In the genomic region with DNA sequence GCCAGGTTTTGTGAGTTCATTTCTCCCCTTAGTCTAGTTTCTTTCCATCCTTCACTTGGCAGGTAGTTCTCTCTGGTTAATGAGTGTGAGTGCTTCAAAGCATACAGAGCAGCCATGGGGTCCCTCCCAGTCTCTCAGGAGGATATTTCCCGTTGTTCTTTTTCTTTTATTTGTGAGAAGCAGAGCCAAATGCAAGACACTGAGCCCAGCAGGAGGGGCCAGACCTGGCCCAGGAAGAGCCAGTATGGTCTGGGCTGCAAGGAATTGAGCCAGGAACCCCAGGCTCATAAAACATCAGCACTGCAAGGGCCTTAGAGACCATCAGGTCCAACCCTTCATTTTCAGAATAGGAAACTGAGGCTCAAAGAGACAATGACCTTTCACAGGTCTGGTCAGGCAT, we compare ENCODE assay signal across 1 cellular context.
TF ChIP-seq lines count a peak whose summit lies in the region.

No MANE protein-coding gene starts in this region.

TF ChIP-seq in GM23338, 12 proteins besides CTCF, POLR2A, EP300 and RAD21 (continued from another document):
- TF ChIP-seq, protein P1, sequence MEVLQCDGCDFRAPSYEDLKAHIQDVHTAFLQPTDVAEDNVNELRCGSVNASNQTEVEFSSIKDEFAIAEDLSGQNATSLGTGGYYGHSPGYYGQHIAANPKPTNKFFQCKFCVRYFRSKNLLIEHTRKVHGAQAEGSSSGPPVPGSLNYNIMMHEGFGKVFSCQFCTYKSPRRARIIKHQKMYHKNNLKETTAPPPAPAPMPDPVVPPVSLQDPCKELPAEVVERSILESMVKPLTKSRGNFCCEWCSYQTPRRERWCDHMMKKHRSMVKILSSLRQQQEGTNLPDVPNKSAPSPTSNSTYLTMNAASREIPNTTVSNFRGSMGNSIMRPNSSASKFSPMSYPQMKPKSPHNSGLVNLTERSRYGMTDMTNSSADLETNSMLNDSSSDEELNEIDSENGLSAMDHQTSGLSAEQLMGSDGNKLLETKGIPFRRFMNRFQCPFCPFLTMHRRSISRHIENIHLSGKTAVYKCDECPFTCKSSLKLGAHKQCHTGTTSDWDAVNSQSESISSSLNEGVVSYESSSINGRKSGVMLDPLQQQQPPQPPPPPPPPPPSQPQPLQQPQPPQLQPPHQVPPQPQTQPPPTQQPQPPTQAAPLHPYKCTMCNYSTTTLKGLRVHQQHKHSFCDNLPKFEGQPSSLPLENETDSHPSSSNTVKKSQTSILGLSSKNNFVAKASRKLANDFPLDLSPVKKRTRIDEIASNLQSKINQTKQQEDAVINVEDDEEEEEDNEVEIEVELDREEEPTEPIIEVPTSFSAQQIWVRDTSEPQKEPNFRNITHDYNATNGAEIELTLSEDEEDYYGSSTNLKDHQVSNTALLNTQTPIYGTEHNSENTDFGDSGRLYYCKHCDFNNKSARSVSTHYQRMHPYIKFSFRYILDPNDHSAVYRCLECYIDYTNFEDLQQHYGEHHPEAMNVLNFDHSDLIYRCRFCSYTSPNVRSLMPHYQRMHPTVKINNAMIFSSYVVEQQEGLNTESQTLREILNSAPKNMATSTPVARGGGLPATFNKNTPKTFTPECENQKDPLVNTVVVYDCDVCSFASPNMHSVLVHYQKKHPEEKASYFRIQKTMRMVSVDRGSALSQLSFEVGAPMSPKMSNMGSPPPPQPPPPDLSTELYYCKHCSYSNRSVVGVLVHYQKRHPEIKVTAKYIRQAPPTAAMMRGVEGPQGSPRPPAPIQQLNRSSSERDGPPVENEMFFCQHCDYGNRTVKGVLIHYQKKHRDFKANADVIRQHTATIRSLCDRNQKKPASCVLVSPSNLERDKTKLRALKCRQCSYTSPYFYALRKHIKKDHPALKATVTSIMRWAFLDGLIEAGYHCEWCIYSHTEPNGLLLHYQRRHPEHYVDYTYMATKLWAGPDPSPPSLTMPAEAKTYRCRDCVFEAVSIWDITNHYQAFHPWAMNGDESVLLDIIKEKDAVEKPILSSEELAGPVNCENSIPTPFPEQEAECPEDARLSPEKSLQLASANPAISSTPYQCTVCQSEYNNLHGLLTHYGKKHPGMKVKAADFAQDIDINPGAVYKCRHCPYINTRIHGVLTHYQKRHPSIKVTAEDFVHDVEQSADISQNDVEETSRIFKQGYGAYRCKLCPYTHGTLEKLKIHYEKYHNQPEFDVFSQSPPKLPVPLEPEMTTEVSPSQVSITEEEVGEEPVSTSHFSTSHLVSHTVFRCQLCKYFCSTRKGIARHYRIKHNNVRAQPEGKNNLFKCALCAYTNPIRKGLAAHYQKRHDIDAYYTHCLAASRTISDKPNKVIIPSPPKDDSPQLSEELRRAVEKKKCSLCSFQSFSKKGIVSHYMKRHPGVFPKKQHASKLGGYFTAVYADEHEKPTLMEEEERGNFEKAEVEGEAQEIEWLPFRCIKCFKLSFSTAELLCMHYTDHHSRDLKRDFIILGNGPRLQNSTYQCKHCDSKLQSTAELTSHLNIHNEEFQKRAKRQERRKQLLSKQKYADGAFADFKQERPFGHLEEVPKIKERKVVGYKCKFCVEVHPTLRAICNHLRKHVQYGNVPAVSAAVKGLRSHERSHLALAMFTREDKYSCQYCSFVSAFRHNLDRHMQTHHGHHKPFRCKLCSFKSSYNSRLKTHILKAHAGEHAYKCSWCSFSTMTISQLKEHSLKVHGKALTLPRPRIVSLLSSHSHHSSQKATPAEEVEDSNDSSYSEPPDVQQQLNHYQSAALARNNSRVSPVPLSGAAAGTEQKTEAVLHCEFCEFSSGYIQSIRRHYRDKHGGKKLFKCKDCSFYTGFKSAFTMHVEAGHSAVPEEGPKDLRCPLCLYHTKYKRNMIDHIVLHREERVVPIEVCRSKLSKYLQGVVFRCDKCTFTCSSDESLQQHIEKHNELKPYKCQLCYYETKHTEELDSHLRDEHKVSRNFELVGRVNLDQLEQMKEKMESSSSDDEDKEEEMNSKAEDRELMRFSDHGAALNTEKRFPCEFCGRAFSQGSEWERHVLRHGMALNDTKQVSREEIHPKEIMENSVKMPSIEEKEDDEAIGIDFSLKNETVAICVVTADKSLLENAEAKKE (CRISPR knock-in tag; IDR thresholded peaks at IDR 0.05): no peak
- TF ChIP-seq, protein P2, sequence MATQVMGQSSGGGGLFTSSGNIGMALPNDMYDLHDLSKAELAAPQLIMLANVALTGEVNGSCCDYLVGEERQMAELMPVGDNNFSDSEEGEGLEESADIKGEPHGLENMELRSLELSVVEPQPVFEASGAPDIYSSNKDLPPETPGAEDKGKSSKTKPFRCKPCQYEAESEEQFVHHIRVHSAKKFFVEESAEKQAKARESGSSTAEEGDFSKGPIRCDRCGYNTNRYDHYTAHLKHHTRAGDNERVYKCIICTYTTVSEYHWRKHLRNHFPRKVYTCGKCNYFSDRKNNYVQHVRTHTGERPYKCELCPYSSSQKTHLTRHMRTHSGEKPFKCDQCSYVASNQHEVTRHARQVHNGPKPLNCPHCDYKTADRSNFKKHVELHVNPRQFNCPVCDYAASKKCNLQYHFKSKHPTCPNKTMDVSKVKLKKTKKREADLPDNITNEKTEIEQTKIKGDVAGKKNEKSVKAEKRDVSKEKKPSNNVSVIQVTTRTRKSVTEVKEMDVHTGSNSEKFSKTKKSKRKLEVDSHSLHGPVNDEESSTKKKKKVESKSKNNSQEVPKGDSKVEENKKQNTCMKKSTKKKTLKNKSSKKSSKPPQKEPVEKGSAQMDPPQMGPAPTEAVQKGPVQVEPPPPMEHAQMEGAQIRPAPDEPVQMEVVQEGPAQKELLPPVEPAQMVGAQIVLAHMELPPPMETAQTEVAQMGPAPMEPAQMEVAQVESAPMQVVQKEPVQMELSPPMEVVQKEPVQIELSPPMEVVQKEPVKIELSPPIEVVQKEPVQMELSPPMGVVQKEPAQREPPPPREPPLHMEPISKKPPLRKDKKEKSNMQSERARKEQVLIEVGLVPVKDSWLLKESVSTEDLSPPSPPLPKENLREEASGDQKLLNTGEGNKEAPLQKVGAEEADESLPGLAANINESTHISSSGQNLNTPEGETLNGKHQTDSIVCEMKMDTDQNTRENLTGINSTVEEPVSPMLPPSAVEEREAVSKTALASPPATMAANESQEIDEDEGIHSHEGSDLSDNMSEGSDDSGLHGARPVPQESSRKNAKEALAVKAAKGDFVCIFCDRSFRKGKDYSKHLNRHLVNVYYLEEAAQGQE (IDR thresholded peaks at IDR 0.05; ENCODE audit: unreplicated experiment): no peak
- TF ChIP-seq JUNB (IDR thresholded peaks at IDR 0.05; ENCODE audit: unreplicated experiment): no peak
